8 cellular contexts compared by ENCODE assay signal in genomic region chr20:38805502-38805957, GRCh38. TPM values are rescaled to one million over a fixed set of nuclear protein-coding genes. Genes with fewer than 3 reads are reported as not detected.
DNase-seq lines count a peak whose midpoint lies in the region; FAIRE-seq and TF ChIP-seq lines count a peak whose summit lies in the region.

TSS of gene PPP1R16B (plus strand) at chr20:38805697. CDS start at chr20:38835926, 30,229 bp downstream.

- peak within 1 kb of the TSS; percentile 66 for H3K4me3 ChIP-seq in GM23248
- peak within 1 kb of the TSS; percentile 62 to 87 (median 63) for H3K4me3 ChIP-seq in H1 (ENCODE audit: extremely low read depth in 1 of 4, insufficient read depth in 2 of 4, low read depth in 3 of 4, low read length in 4 of 4)
- peak within 1 kb of the TSS; percentile 38 to 50 for H3K4me3 ChIP-seq in muscle layer of colon (ENCODE audit: low read depth in 1 of 2, low read length in 2 of 2)

- H3K36me3 ChIP-seq in ES-I3 (ENCODE audit: insufficient read depth, low read length) (no peaks in the 10 kb centered on the region), GM23248 (ENCODE audit: low read depth) (no peaks in the 10 kb centered on the region), H1 (ENCODE audit: control insufficient read depth in 2 of 4, insufficient read depth in 4 of 4, low read length in 3 of 4) (no peaks in the 10 kb centered on the region), muscle layer of colon (ENCODE audit: insufficient read depth, low read length) (no peaks in the 10 kb centered on the region)

- POLR2A ChIA-PET in H1 (lab: Charles Lee; ENCODE audit: partially characterized antibody): interaction anchor here (0.6 to 2.8 kb wide), 16 partner anchors 11 to 157 kb away, joined by 3 to 18 read pairs (median 4); partner anchors contain the start of genes ACTR5, DHX35, FAM83D and SLC32A1

- H2BK12ac ChIP-seq in H1 (ENCODE audit: low read depth, low read length): peak within 1 kb of the TSS; percentile 88; the same call in 1 of the 2 replicates

- peak within 1 kb of the TSS; percentile 81 for H3K9ac ChIP-seq in ES-I3 (ENCODE audit: low read depth, low read length)
- H3K9ac ChIP-seq in GM23248: no peak within 1 kb of the TSS
- H3K9ac ChIP-seq in H1 (replicated peaks in 1 of 4; ENCODE audit: extremely low read depth in 1 of 4, low read depth in 3 of 4, low read length in 3 of 4): peak within 1 kb of the TSS in 2 of 4 experiments; percentile 20 to 37; a peak in 4 of 7 replicates
- no peak within 1 kb of the TSS for H3K9ac ChIP-seq in muscle layer of colon (ENCODE audit: low read length)

- H4K20me1 ChIP-seq in GM23248 (ENCODE audit: insufficient read depth): no peaks in the 10 kb centered on the region
- H4K20me1 ChIP-seq in H1 (replicated peaks in 1 of 2; ENCODE audit: control insufficient read depth in 1 of 2, insufficient read depth in 2 of 2, low read length in 2 of 2): peaks cover 0 to 2% of the 10 kb centered on the region in 2 experiments

- TF ChIP-seq POLR2A in H1 (IDR thresholded peaks at IDR 0.05; ENCODE audit: control extremely low read depth in 1 of 2, low read depth in 2 of 2, low read length in 2 of 2): peak in 1 of 2 experiments; percentile 73; a peak in 1 of 3 replicates

- H3K18ac ChIP-seq in H1 (ENCODE audit: extremely low read depth, low read length): peak within 1 kb of the TSS; percentile 86

- in situ Hi-C loops in GM23248 (cut with MboI): no loop called here

- peaks cover 41% of the 10 kb centered on the region; the same call in 1 of the 2 replicates for H3K27me3 ChIP-seq in GM23248 (replicated peaks; ENCODE audit: insufficient read depth)
- H3K27me3 ChIP-seq in H1 (replicated peaks in 1 of 4; ENCODE audit: control insufficient read depth in 3 of 4, extremely low read depth in 1 of 4, insufficient read depth in 3 of 4, low read length in 3 of 4): peaks cover 4 to 25% (median 17%) of the 10 kb centered on the region in 4 experiments; a peak in 6 of 7 replicates
- peaks cover 19 to 34% of the 10 kb centered on the region in 2 donors for H3K27me3 ChIP-seq in muscle layer of colon (ENCODE audit: control insufficient read depth in 1 of 2, insufficient read depth in 2 of 2, low read length in 2 of 2)

- H3K14ac ChIP-seq in H1 (ENCODE audit: insufficient read length): no peak within 1 kb of the TSS

- peak within 1 kb of the TSS; percentile 95 for H2BK5ac ChIP-seq in H1 (ENCODE audit: low read depth, low read length)

- H2AK5ac ChIP-seq in H1 (ENCODE audit: low read depth, low read length): peak within 1 kb of the TSS; percentile 3; the same call in 1 of the 2 replicates

- peaks cover 18% of the 10 kb centered on the region; the same call in 1 of the 2 replicates for H3K23me2 ChIP-seq in H1 (ENCODE audit: low read depth, low read length)

- DNase-seq in GM23248 (peak; percentile 32), NCI-H146 treated with DMSO at 0.1 percent for 48 hours (lab: John Stamatoyannopoulos, UW; ENCODE audit: unreplicated experiment) (peak; percentile 32), H1 (ENCODE audit: low read depth in 1 of 2, low spot score in 2 of 2) (peak in 1 of 2 experiments; percentile 87), kidney glomerular epithelial cell (lab: John Stamatoyannopoulos, UW) (no peak)
- DNase-seq in activated CD8-positive, alpha-beta memory T cell treated with anti-CD3 and anti-CD28 coated beads for 24 hours: peak; percentile 92
- DNase-seq in stimulated activated CD8-positive, alpha-beta memory T cell treated with anti-CD3 and anti-CD28 coated beads, Interleukin-4, amount 100 ng/mL, for 24 hours (ENCODE audit: low read depth): peak; percentile 78

- H2BK120ac ChIP-seq in H1 (replicated peaks; ENCODE audit: low read depth, low read length): peak within 1 kb of the TSS; percentile 82

- TF ChIP-seq CTCF in H1 (IDR thresholded peaks at IDR 0.05; ENCODE audit: control extremely low read depth in 1 of 3, insufficient read depth in 1 of 3, low read depth in 1 of 3, low read length in 3 of 3): no peak

- CTCF ChIA-PET in H1 (lab: Charles Lee; ENCODE audit: partially characterized antibody): interaction anchor here (0.6 to 4.3 kb wide), 13 partner anchors 11 to 157 kb away, joined by 3 to 18 read pairs (median 5); partner anchors contain the start of gene FAM83D

- peak within 1 kb of the TSS; percentile 13 for H3K56ac ChIP-seq in H1 (replicated peaks; ENCODE audit: insufficient read length, low read depth, low read length)

- H3K4me1 ChIP-seq in ES-I3 (ENCODE audit: insufficient read depth, low read length) (peaks cover 18% of the 10 kb centered on the region), GM23248 (ENCODE audit: insufficient read depth) (no peaks in the 10 kb centered on the region), H1 (replicated peaks in 1 of 4; ENCODE audit: control insufficient read depth in 3 of 4, insufficient read depth in 4 of 4, low read length in 3 of 4) (peaks cover 13 to 18% (median 15%) of the 10 kb centered on the region in 4 experiments), muscle layer of colon (ENCODE audit: insufficient read depth, low read length) (no peaks in the 10 kb centered on the region)

- no peaks in the 10 kb centered on the region; the same call in 1 of the 2 replicates for H3K79me1 ChIP-seq in H1 (ENCODE audit: low read depth, low read length)

- H4K91ac ChIP-seq in H1 (replicated peaks; ENCODE audit: insufficient read length, low read length): peak within 1 kb of the TSS; percentile 63

- no peak within 1 kb of the TSS for H3K23ac ChIP-seq in H1 (ENCODE audit: insufficient read length)

- H3F3A ChIP-seq in GM23248 (ENCODE audit: insufficient read depth): no peaks in the 10 kb centered on the region

- no peak within 1 kb of the TSS for H4K5ac ChIP-seq in H1 (ENCODE audit: insufficient read length, low read depth, low read length)

- no peaks in the 10 kb centered on the region for H3K79me2 ChIP-seq in GM23248 (ENCODE audit: insufficient read depth)
- no peaks in the 10 kb centered on the region for H3K79me2 ChIP-seq in H1 (ENCODE audit: control insufficient read depth in 1 of 2, insufficient read depth in 2 of 2, low read length in 2 of 2)

- H2BK20ac ChIP-seq in H1 (ENCODE audit: low read length): no peak within 1 kb of the TSS; the same call in 1 of the 2 replicates

- H3K9me3 ChIP-seq in ES-I3 (ENCODE audit: control insufficient read depth, insufficient read depth, low read length): no peaks in the 10 kb centered on the region
- no peaks in the 10 kb centered on the region for H3K9me3 ChIP-seq in GM23248 (ENCODE audit: low read depth)
- H3K9me3 ChIP-seq in H1 (ENCODE audit: insufficient read depth in 2 of 2, low read depth in 1 of 2, low read length in 1 of 2): no peaks in the 10 kb centered on the region
- H3K9me3 ChIP-seq in muscle layer of colon (ENCODE audit: low read length): no peaks in the 10 kb centered on the region

- H3K4ac ChIP-seq in H1 (replicated peaks; ENCODE audit: insufficient read length, low read depth, low read length): peak within 1 kb of the TSS; percentile 9

- no peak for FAIRE-seq in H1 (lab: Jason Lieb, UNC)

- no peak for TF ChIP-seq EP300 in H1 (IDR thresholded peaks at IDR 0.05; ENCODE audit: borderline replicate concordance in 1 of 2, low read depth in 2 of 2, low read length in 2 of 2)

- H2BK15ac ChIP-seq in H1 (ENCODE audit: low read length): no peak within 1 kb of the TSS

- H3K27ac ChIP-seq in GM23248 (no peak within 1 kb of the TSS), H1 (ENCODE audit: low read depth, low read length) (no peak within 1 kb of the TSS), muscle layer of colon (ENCODE audit: low read depth, low read length) (no peak within 1 kb of the TSS)

- H3K9me2 ChIP-seq in GM23248 (ENCODE audit: insufficient read depth): no peaks in the 10 kb centered on the region

- H2AFZ ChIP-seq in GM23248 (peak within 1 kb of the TSS; percentile 75), H1 (ENCODE audit: low read length) (no peak within 1 kb of the TSS; the same call in 1 of the 2 replicates)

- H4K8ac ChIP-seq in H1 (ENCODE audit: extremely low read depth, insufficient read depth, low read length): peak within 1 kb of the TSS; percentile 94

- TF ChIP-seq RAD21 in H1 (IDR thresholded peaks at IDR 0.05 in 1 of 2, conservative IDR thresholded peaks at IDR 0.05 in 1 of 2; ENCODE audit: low read depth in 2 of 2, low read length in 2 of 2): no peak

- WGBS in GM23248 (ENCODE audit: low coverage in 1 of 2, low lambda C conversion rate in 2 of 2, missing lambda C conversion rate in 2 of 2), 2 experiments: 4 to 5% methylated on average over 29 to 40 of the region's 40 CpGs
- WGBS in H1 (ENCODE audit: extremely low coverage in 1 of 2, insufficient coverage in 1 of 2, insufficient read length in 1 of 2, insufficient replicate concordance in 2 of 2, low coverage in 1 of 2, low lambda C conversion rate in 2 of 2, missing lambda C conversion rate in 1 of 2), 2 experiments: 2% methylated on average over 21 of the region's 40 CpGs; no CpG with 5 or more reads in 1 of the 2 experiments

- H3K4me2 ChIP-seq in GM23248 (ENCODE audit: unreplicated experiment) (peak within 1 kb of the TSS; percentile 63), H1 (ENCODE audit: insufficient read depth in 1 of 2, low read depth in 2 of 2, low read length in 2 of 2) (peak within 1 kb of the TSS; percentile 83 to 87)

TF ChIP-seq in H1, 55 proteins besides CTCF, POLR2A, EP300 and RAD21 (continues in another document):
- no peak for TF ChIP-seq ATF2 (IDR thresholded peaks at IDR 0.05; ENCODE audit: low read length)
- TF ChIP-seq EZH2 (IDR thresholded peaks at IDR 0.05; ENCODE audit: low read depth, low read length, severe bottlenecking): no peak

RNA-seq across cellular contexts. Expression of gene PPP1R16B, which starts in this region (rescaled TPM):
- not detected in 2 replicates for total RNA-seq in GM23248 (2014; rRNA removed; shearing (Covaris generic))
- polyA plus RNA-seq in GM23248 (2016; fragmentation: Nextera tagmentation; extraction: Ambion mirVana) (0.34 TPM in 1 of 2 replicates, not detected in the other), H1 (2011; rRNA removed) (2.6 and 3.8 TPM in 2 replicates)
- total RNA-seq in H1 (2021; fragmentation: NEBNext Ultra II Directional; extraction: Animal tissue kit (Norgen Biotek cat#: 25700)): 8.9 and 9.7 TPM in 2 replicates
- polyA plus RNA-seq in H1 (2011; cell fraction: cytosol; rRNA removed): 3.9 TPM
- polyA plus RNA-seq in H1 (2011; cell fraction: nucleus; rRNA removed): 7.3 TPM
- polyA plus RNA-seq in H1 (2012, experiment 1 of 2): 3.3 to 4.7 TPM (median 4.1 TPM) in 4 replicates
- 5.1 TPM for polyA plus RNA-seq in H1 (2012, experiment 2 of 2)
- polyA plus RNA-seq in H1 (2013, experiment 1 of 2): 7.4 TPM
- 7.5 TPM for polyA plus RNA-seq in H1 (2013, experiment 2 of 2)
- 7.7 and 10.3 TPM in 2 replicates for polyA minus RNA-seq in H1 (2011; rRNA and poly(A)+ RNA removed)
- polyA minus RNA-seq in H1 (2011; cell fraction: cytosol; rRNA and poly(A)+ RNA removed): 3.9 TPM
- polyA minus RNA-seq in H1 (2011; cell fraction: nucleus; rRNA and poly(A)+ RNA removed): 3.4 TPM

Comparison
In these comparisons a context has a peak if more than half of its experiments do, and no peak if none do; other contexts are left out.
1. Peak in DNase-seq, H3K4me3 ChIP-seq and H3K4me2 ChIP-seq in GM23248; RNA of the gene not detected or under 1 TPM.